Comparison of ENCODE assay signal across 11 cellular contexts in genomic region chr1:45864765-45865164, GRCh38.
DNase-seq lines count a peak whose midpoint lies in the region; ATAC-seq, FAIRE-seq and TF ChIP-seq lines count a peak whose summit lies in the region.
"Had no signal": no experiment of that assay in that cellular context is flagged by ENCODE, and none has a peak within 500 bp of the region (broad histone marks: within the 10 kb centered on the region; RNA-seq: fewer than 3 reads in every experiment).

No MANE protein-coding gene starts in this region.

- H4K20me1 ChIP-seq in PC-9 (ENCODE audit: insufficient read depth), result no peaks in the 10 kb centered on the region

- no TSS peak for BruUV-seq in PC-9 (replicated peaks; lab: Mats Ljungman, UMichigan)

- H3K4me3 Mint-ChIP-seq in endodermal cell, result no peak overlapping the region
- H3K4me3 Mint-ChIP-seq: natural killer cell had no signal

- WGBS in endodermal cell (ENCODE audit: insufficient coverage in 1 of 2, insufficient read length in 1 of 2), 2 experiments, result 92 to 96% methylated on average over 4 of the region's 4 CpGs

- no peaks in the 10 kb centered on the region for H3K36me3 ChIP-seq in endodermal cell (ENCODE audit: control insufficient read depth, insufficient read depth, low read length)
- H3K36me3 ChIP-seq in PC-9 (ENCODE audit: low read depth), result no peaks in the 10 kb centered on the region

- 0 out of 2 replicates have a peak, but pooled peaks cover 3% of the 10 kb centered on the region for H3K79me2 ChIP-seq in PC-9 (ENCODE audit: low read depth)

- H3K27me3 ChIP-seq in endodermal cell (ENCODE audit: control insufficient read depth, insufficient read depth, low read length, poor library complexity, severe bottlenecking), result no peaks in the 10 kb centered on the region
- H3K27me3 ChIP-seq in PC-9 (ENCODE audit: insufficient read depth, low read depth), result no peaks in the 10 kb centered on the region

- H3K27ac Mint-ChIP-seq in endodermal cell, result peak overlapping the region; percentile 2
- H3K27ac Mint-ChIP-seq: natural killer cell had no signal

- peaks cover 8% of the 10 kb centered on the region for H3K4me1 Mint-ChIP-seq in endodermal cell

- DNase-seq in GM12891 (ENCODE audit: insufficient read length, low spot score), result no peak
- peak; percentile 59 for DNase-seq in NCI-H748 (lab: John Stamatoyannopoulos, UW; ENCODE audit: unreplicated experiment)
- no peak for DNase-seq in endodermal cell
- peak; percentile 56 for DNase-seq in pons (ENCODE audit: low spot score)
- DNase-seq in PC-9, result no peak
- DNase-seq in middle frontal gyrus (ENCODE audit: extremely low spot score, low spot score), result no peak
- no peak for DNase-seq in GM19238 (ENCODE audit: insufficient read length, low spot score)
- DNase-seq: natural killer cell, NCI-H226, T-helper 1 cell had no signal

- H3K9me2 ChIP-seq in PC-9 (ENCODE audit: insufficient read depth), result no peaks in the 10 kb centered on the region; the same call in 1 of the 2 replicates

- H3F3A ChIP-seq in PC-9 (ENCODE audit: insufficient read depth, low read depth), result no peaks in the 10 kb centered on the region

- H3K9me3 ChIP-seq in endodermal cell (ENCODE audit: control insufficient read depth, low read length) (no peaks in the 10 kb centered on the region), PC-9 (ENCODE audit: insufficient read depth, low read depth) (no peaks in the 10 kb centered on the region)

- FAIRE-seq in GM12891 (lab: Jason Lieb, UNC), result peak; percentile 72

- no peaks in the 10 kb centered on the region for H3K4me1 ChIP-seq in endodermal cell (ENCODE audit: control insufficient read depth, insufficient read depth, low read length)
- peaks cover 14% of the 10 kb centered on the region for H3K4me1 ChIP-seq in PC-9 (replicated peaks; ENCODE audit: insufficient read depth)

- TF ChIP-seq POLR2A in GM12891 (IDR thresholded peaks at IDR 0.05; ENCODE audit: low read depth, low read length), result no peak

- TF ChIP-seq CTCF in endodermal cell (conservative IDR thresholded peaks at IDR 0.05), result no peak
- no peak for TF ChIP-seq CTCF in PC-9 (conservative IDR thresholded peaks at IDR 0.05)

- intact Hi-C loops in PC-9 (cut with micrococcal nuclease; ENCODE audit: unreplicated experiment), result loop anchor here (5.0 kb wide), 1 partner anchor 282 kb away; the partner anchor contains the start of gene NASP

- H3K4me3 ChIP-seq in endodermal cell (ENCODE audit: low read length), result no peak overlapping the region
- no peak overlapping the region for H3K4me3 ChIP-seq in PC-9

- POLR2A ChIA-PET in PC-9 (lab: Charles Lee; ENCODE audit: unreplicated experiment), result interaction anchor here (0.6 kb wide), 1 partner anchor 411 kb away, joined by 5 read pairs; no protein-coding TSS in a partner anchor

- H3K36me3 Mint-ChIP-seq in endodermal cell (ENCODE audit: low read depth), result no peaks in the 10 kb centered on the region
- H3K36me3 Mint-ChIP-seq: natural killer cell had no signal

- H3K27me3 Mint-ChIP-seq in endodermal cell (ENCODE audit: insufficient read depth), result no peaks in the 10 kb centered on the region

- CTCF ChIA-PET in PC-9 (lab: Charles Lee), result interaction anchor here (0.7 kb wide), 1 partner anchor 9 kb away, joined by 15 read pairs; no protein-coding TSS in a partner anchor

- H3K9ac ChIP-seq in endodermal cell (ENCODE audit: extremely low read depth, low read length, poor library complexity, severe bottlenecking), result no peak overlapping the region

- H3K27ac ChIP-seq in endodermal cell (ENCODE audit: low read depth, low read length) (no peak overlapping the region), PC-9 (no peak overlapping the region)

- no peak overlapping the region for H2AFZ ChIP-seq in PC-9

- H3K4me2 ChIP-seq in PC-9, result no peak overlapping the region

- no peak for ATAC-seq in GM19463 (IDR thresholded peaks at IDR 0.05; ENCODE audit: unreplicated experiment)
- ATAC-seq: natural killer cell had no signal

- H3K9me3 Mint-ChIP-seq in endodermal cell, result no peaks in the 10 kb centered on the region
- H3K9me3 Mint-ChIP-seq: natural killer cell had no signal

TF ChIP-seq in GM12891, 5 proteins besides CTCF, POLR2A, EP300 and RAD21:
- no peak for TF ChIP-seq POLR2AphosphoS5 (IDR thresholded peaks at IDR 0.05; ENCODE audit: low read depth, low read length)
- TF ChIP-seq POU2F2 (IDR thresholded peaks at IDR 0.05; ENCODE audit: low read depth, low read length), result no peak
- no peak for TF ChIP-seq SPI1 (IDR thresholded peaks at IDR 0.05; ENCODE audit: low read depth, low read length)
- TF ChIP-seq PAX5 (IDR thresholded peaks at IDR 0.05; ENCODE audit: insufficient read depth, low read length, severe bottlenecking), result no peak
- TF ChIP-seq TAF1 (IDR thresholded peaks at IDR 0.05; ENCODE audit: low read depth, low read length), result no peak

Comparison
In these comparisons a context has a peak if more than half of its experiments do, and no peak if none do; other contexts are left out.
1. DNase-seq: peak in NCI-H748 (single experiment) and pons (single experiment); none in GM12891 (single experiment), endodermal cell (single experiment), PC-9 (0 of 2), middle frontal gyrus (single experiment) and GM19238 (single experiment).